Comparison of ENCODE assay signal across 10 cellular contexts in the genomic region with DNA sequence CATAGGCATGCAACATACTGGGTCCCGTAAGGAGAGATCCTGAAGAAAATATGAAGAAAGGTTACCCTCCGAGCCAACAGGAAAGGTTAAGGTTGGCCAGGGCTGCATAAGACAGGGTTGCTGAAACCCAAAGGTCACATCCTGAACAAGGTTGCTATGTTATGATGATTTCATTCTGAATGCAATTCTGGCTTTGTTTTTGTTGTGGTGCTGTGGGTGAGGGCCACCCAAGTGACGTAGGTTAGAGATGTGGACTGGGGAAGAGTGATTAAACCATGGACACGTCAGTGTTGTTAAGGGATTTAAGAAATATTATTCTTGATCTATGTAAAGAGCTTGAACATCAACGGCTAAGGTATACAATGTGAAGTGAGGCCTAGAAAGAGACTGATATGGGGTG. TPM values are rescaled to one million over a fixed set of nuclear protein-coding genes. Genes with fewer than 3 reads are reported as not detected.
DNase-seq lines count a peak whose midpoint lies in the region; ATAC-seq lines count a peak whose summit lies in the region.
"Had no signal": no experiment of that assay in that cellular context is flagged by ENCODE, and none has a peak within 500 bp of the region (broad histone marks: within the 10 kb centered on the region; RNA-seq: fewer than 3 reads in every experiment).

No MANE protein-coding gene starts in this region.

- peaks cover 60 to 83% (median 73%) of the 10 kb centered on the region in 3 donors for H3K4me1 Mint-ChIP-seq in naive B cell

- H2AFZ ChIP-seq in ACC112 (ENCODE audit: low read length, unreplicated experiment) = no peak overlapping the region

- H3K4me3 Mint-ChIP-seq in naive B cell = peak overlapping the region in 1 of 8 donors; percentile 0

- H3K4me1 ChIP-seq in ACC112 (ENCODE audit: control insufficient read depth, insufficient read depth, low read length, unreplicated experiment) = peaks cover 76% of the 10 kb centered on the region
- H3K4me1 ChIP-seq in effector memory CD4-positive, alpha-beta T cell (ENCODE audit: control insufficient read depth, insufficient read depth, low read length, poor library complexity, severe bottlenecking) = no peaks in the 10 kb centered on the region

- no peaks in the 10 kb centered on the region for H3K9me3 Mint-ChIP-seq in naive B cell

- H3K79me2 ChIP-seq in ACC112 (ENCODE audit: control insufficient read depth, insufficient read depth, low read length, unreplicated experiment) = peaks cover 72% of the 10 kb centered on the region

- H3K27ac ChIP-seq in ACC112 (ENCODE audit: low read depth, low read length) = peak overlapping the region; percentile 97
- H3K27ac ChIP-seq in effector memory CD4-positive, alpha-beta T cell (ENCODE audit: insufficient read depth, low read length, poor library complexity, severe bottlenecking) = no peak overlapping the region

- H3K27me3 Mint-ChIP-seq in naive B cell = no peaks in the 10 kb centered on the region

- H3K36me3 Mint-ChIP-seq in naive B cell = peaks cover 0 to 7% of the 10 kb centered on the region in 2 donors

- H3K36me3 ChIP-seq in ACC112 (ENCODE audit: insufficient read depth, low read length) = no peaks in the 10 kb centered on the region
- no peaks in the 10 kb centered on the region for H3K36me3 ChIP-seq in effector memory CD4-positive, alpha-beta T cell (ENCODE audit: control insufficient read depth, insufficient read depth, low read length)

- peak overlapping the region; percentile 45 for H3K4me3 ChIP-seq in ACC112 (ENCODE audit: low read depth, low read length)
- no peak overlapping the region for H3K4me3 ChIP-seq in effector memory CD4-positive, alpha-beta T cell (ENCODE audit: insufficient read depth, low read depth, low read length, poor library complexity, severe bottlenecking)

- no peaks in the 10 kb centered on the region for H3K27me3 ChIP-seq in ACC112 (ENCODE audit: insufficient read depth, low read length)
- no peaks in the 10 kb centered on the region for H3K27me3 ChIP-seq in effector memory CD4-positive, alpha-beta T cell (replicated peaks; ENCODE audit: control insufficient read depth, insufficient read depth, low read length, poor library complexity, severe bottlenecking)

- H3K27ac Mint-ChIP-seq in naive B cell = peak overlapping the region in 2 of 6 donors; percentile 7 to 27

- ATAC-seq in naive B cell (ENCODE audit: low read depth in 2 of 2) = peak; percentile 21 to 49

- no peaks in the 10 kb centered on the region for H3K9me3 ChIP-seq in effector memory CD4-positive, alpha-beta T cell (ENCODE audit: control insufficient read depth, low read length)

- DNase-seq in NAMALWA (ENCODE audit: low spot score) = peak; percentile 24
- peak; percentile 10 to 23 (median 22) for DNase-seq in effector memory CD4-positive, alpha-beta T cell
- DNase-seq in naive B cell = no peak
- no peak for DNase-seq in NCI-H82 treated with DMSO at 0.1 percent for 48 hours (lab: John Stamatoyannopoulos, UW; ENCODE audit: unreplicated experiment)
- no peak for DNase-seq in cerebellar nuclear complex (lab: John Stamatoyannopoulos, UW)
- no peak for DNase-seq in COLO829 (ENCODE audit: low spot score)
- no peak for DNase-seq in DMS79 (lab: John Stamatoyannopoulos, UW)
- DNase-seq: DMS153, NCI-H2107 had no signal

RNA-seq across cellular contexts. Expression of a gene that starts 60.0 kb away (rescaled TPM):
- 10 to 100 TPM; 62.2 to 96.5 (median 73.1) TPM for polyA plus RNA-seq in naive B cell (ENCODE audit: low read depth in 6 of 6)

Comparison
In these comparisons a context has a peak if more than half of its experiments do, and no peak if none do; other contexts are left out.
1. DNase-seq: peak in NAMALWA (single experiment) and effector memory CD4-positive, alpha-beta T cell (3 of 3); none in naive B cell (single experiment), NCI-H82 treated with DMSO at 0.1 percent for 48 hours (single experiment), cerebellar nuclear complex (0 of 2), COLO829 (single experiment) and DMS79 (single experiment).